8 cellular contexts compared by ENCODE assay signal in the genomic region with DNA sequence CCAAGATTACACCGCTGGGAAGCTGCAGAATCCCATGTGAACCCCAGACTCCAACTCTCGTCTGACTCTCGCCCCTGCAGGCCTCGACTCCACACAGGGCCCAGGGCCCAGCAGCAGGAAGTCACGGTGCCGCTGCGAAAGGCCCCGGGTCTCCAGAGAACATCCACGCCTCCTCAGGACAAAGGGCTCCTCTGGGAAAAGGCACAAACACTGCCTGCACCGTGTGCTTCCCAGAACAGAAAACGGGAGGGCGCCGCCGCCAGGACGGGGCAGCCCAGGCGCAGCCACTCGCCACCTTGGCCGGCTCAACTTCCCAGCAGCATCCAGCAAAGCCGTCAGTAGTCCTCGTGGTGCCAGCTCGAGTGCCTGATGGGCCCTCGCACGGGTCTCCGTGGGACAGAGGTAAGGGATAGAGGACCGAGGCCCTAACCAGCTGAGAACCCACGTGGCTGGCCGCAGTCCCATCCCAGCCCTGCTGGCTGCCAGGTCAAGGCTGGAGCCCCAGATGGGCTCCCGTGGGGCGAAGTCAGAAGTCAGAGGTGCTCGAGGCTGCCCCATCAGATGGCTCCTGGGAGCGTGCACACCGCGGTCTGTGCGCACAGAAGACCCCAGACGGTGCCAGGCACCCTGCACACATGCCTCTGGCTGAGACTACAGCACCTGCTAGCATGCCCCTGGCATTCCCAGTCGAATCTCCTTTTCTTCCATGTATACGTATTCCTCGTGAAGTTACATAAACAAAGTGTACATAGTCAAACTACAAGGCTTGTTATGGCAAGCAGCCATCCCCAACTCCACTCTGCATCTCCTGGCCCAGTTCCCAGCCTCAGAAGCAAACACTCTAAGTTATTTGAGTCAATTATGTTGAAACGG.
DNase-seq lines count a peak whose midpoint lies in the region; ATAC-seq and TF ChIP-seq lines count a peak whose summit lies in the region.

No MANE protein-coding gene starts in this region.

- no peaks in the 10 kb centered on the region for H4K20me1 ChIP-seq in PC-3 (ENCODE audit: low read length)

- POLR2A ChIA-PET in PC-3 (lab: Charles Lee; ENCODE audit: unreplicated experiment) = no interaction called here

- peak; percentile 69 for ATAC-seq in PC-3
- ATAC-seq in HG03457 (IDR thresholded peaks at IDR 0.05; ENCODE audit: unreplicated experiment) = no peak
- ATAC-seq in HG02763 (IDR thresholded peaks at IDR 0.05; ENCODE audit: unreplicated experiment) = no peak

- H3K9ac ChIP-seq in PC-3 (ENCODE audit: low read length) = no peak overlapping the region

- no peak for TF ChIP-seq CTCF in PC-3 (conservative IDR thresholded peaks at IDR 0.05; ENCODE audit: low read depth, low read length)
- TF ChIP-seq CTCF in foreskin fibroblast (IDR thresholded peaks at IDR 0.05; ENCODE audit: low read depth, low read length) = no peak

- DNase-seq in H4 (ENCODE audit: low spot score) (peak; percentile 98), PC-3 (peak; percentile 76), foreskin fibroblast (peak; percentile 73 to 93)
- peak; percentile 13 for DNase-seq in stimulated activated CD8-positive, alpha-beta memory T cell treated with anti-CD3 and anti-CD28 coated beads, Interleukin-4, amount 100 ng/mL, for 48 hours
- DNase-seq in activated CD4-positive, alpha-beta T cell treated with anti-CD3 and anti-CD28 coated beads, Interleukin-2, amount 50 U/mL, for 48 hours = no peak
- no peak for DNase-seq in activated CD4-positive, alpha-beta T cell treated with anti-CD3 and anti-CD28 coated beads for 4 hours

- no peaks in the 10 kb centered on the region for H3K9me2 ChIP-seq in PC-3 (replicated peaks; ENCODE audit: low read length)

- no peaks in the 10 kb centered on the region for H3K9me3 ChIP-seq in PC-3 (ENCODE audit: low read length)

- no TSS peak for BruUV-seq in PC-3 (replicated peaks; lab: Mats Ljungman, UMichigan)

- no peak overlapping the region for H3K4me3 ChIP-seq in PC-3 (ENCODE audit: low read length)
- no peak overlapping the region for H3K4me3 ChIP-seq in foreskin fibroblast (ENCODE audit: low read depth in 1 of 2, low read length in 2 of 2)

- intact Hi-C loops in PC-3 (cut with micrococcal nuclease) = no loop called here

- no peak overlapping the region for H3K4me2 ChIP-seq in PC-3 (ENCODE audit: low read length)

- no peak overlapping the region for H3K27ac ChIP-seq in PC-3 (ENCODE audit: low read length)

- CTCF ChIA-PET in PC-3 (lab: Charles Lee) = no interaction called here

- 0 out of 2 replicates have a peak, but pooled peaks cover 5% of the 10 kb centered on the region for H3K79me2 ChIP-seq in PC-3 (ENCODE audit: low read length)

- peaks cover 3% of the 10 kb centered on the region; the same call in 1 of the 2 replicates for H3K36me3 ChIP-seq in PC-3 (ENCODE audit: low read depth, low read length)

- H3K4me1 ChIP-seq in PC-3 (ENCODE audit: insufficient read depth, low read length) = peaks cover 29% of the 10 kb centered on the region

- H3F3A ChIP-seq in PC-3 (ENCODE audit: low read length, unreplicated experiment) = no peaks in the 10 kb centered on the region

- H3K27me3 ChIP-seq in PC-3 (ENCODE audit: low read length) = no peaks in the 10 kb centered on the region

- H2AFZ ChIP-seq in PC-3 (ENCODE audit: low read length) = no peak overlapping the region

Comparison
In these comparisons a context has a peak if more than half of its experiments do, and no peak if none do; other contexts are left out.
1. DNase-seq: peak in H4 (single experiment), PC-3 (single experiment), foreskin fibroblast (2 of 2) and stimulated activated CD8-positive, alpha-beta memory T cell treated with anti-CD3 and anti-CD28 coated beads, Interleukin-4, amount 100 ng/mL, for 48 hours (single experiment); none in activated CD4-positive, alpha-beta T cell treated with anti-CD3 and anti-CD28 coated beads, Interleukin-2, amount 50 U/mL, for 48 hours (0 of 2) and activated CD4-positive, alpha-beta T cell treated with anti-CD3 and anti-CD28 coated beads for 4 hours (0 of 2).